18 cellular contexts compared by ENCODE assay signal in the genomic region with DNA sequence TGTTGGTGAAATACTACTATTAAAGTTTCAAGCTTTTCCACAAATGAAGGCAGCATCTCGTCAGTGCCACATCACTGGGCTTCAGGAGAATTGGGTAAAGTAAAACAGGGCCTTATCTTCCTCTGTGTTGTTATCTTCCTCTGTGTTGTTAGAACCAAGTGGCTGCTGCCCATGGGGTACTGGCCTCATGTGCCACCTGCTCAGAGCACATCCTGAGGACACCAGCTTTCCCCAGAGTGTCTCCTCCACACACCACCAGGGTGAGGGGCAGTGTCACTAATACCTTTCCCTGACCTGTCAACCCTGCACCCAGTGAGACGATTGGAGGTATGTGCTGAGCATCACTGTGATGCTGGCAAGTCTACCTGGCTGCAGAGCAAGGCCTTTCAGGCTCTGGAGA.
"Had no signal": no experiment of that assay in that cellular context is flagged by ENCODE, and none has a peak within 500 bp of the region (broad histone marks: within the 10 kb centered on the region; RNA-seq: fewer than 3 reads in every experiment).

No MANE protein-coding gene starts in this region.

- H3K27ac ChIP-seq: adrenal gland, body of pancreas, prostate gland had no signal

- DNase-seq: activated CD4-positive, alpha-beta memory T cell treated with anti-CD3 and anti-CD28 coated beads, Interleukin-2, amount 10 ng/mL, durations not matched to agents 7 days and 5 days; activated CD4-positive, alpha-beta T cell treated with anti-CD3 and anti-CD28 coated beads for 4 hours; activated naive CD4-positive, alpha-beta T cell treated with anti-CD3 and anti-CD28 coated beads, Interleukin-2, amount 10 ng/mL, durations not matched to agents 7 days and 5 days; activated T-cell treated with anti-CD3 and anti-CD28 coated beads, Interleukin-2, amount 50 U/mL, for 24 hours; adrenal gland; body of pancreas; effector memory CD8-positive, alpha-beta T cell; kidney; left ventricle myocardium superior; right cardiac atrium; stimulated activated naive CD8-positive, alpha-beta T cell treated with anti-CD3 and anti-CD28 coated beads, Interleukin-15, amount 100 ng/mL, for 72 hours; T-helper 17 cell; upper lobe of left lung had no signal

- H3K9me3 Mint-ChIP-seq: dendritic cell treated with granulocyte-macrophage colony-stimulating factor and Interleukin-4, amounts not matched to agents 40 ng/mL and 50 ng/mL, for 4 days; mesothelial cell of epicardium; WTC11 had no signal

- H3K9me3 ChIP-seq: adrenal gland, body of pancreas, prostate gland, upper lobe of left lung had no signal

- H3K79me2 ChIP-seq: hepatocyte had no signal

- H3K27me3 Mint-ChIP-seq: activated CD4-positive, alpha-beta memory T cell treated with anti-CD3 and anti-CD28 coated beads, Interleukin-2, amount 10 ng/mL, durations not matched to agents 7 days and 5 days; activated naive CD4-positive, alpha-beta T cell treated with anti-CD3 and anti-CD28 coated beads, Interleukin-2, amount 10 ng/mL, durations not matched to agents 7 days and 5 days; activated T-cell treated with anti-CD3 and anti-CD28 coated beads, Interleukin-2, amount 50 U/mL, for 24 hours; dendritic cell treated with granulocyte-macrophage colony-stimulating factor and Interleukin-4, amounts not matched to agents 40 ng/mL and 50 ng/mL, for 4 days; effector memory CD8-positive, alpha-beta T cell; stimulated activated naive CD8-positive, alpha-beta T cell treated with anti-CD3 and anti-CD28 coated beads, Interleukin-15, amount 100 ng/mL, for 72 hours; T-helper 17 cell had no signal

- H2AFZ ChIP-seq: hepatocyte had no signal

- H3K36me3 ChIP-seq: adrenal gland, prostate gland, upper lobe of left lung had no signal

- H3K4me3 ChIP-seq: adrenal gland, body of pancreas, hepatocyte, prostate gland, upper lobe of left lung had no signal

- H3K4me1 ChIP-seq: adrenal gland, body of pancreas, prostate gland had no signal

- ATAC-seq: body of pancreas; effector memory CD8-positive, alpha-beta T cell; T-helper 17 cell; WTC11 had no signal

- H3K36me3 Mint-ChIP-seq: activated naive CD4-positive, alpha-beta T cell treated with anti-CD3 and anti-CD28 coated beads, Interleukin-2, amount 10 ng/mL, durations not matched to agents 7 days and 5 days had no signal

- FAIRE-seq: kidney had no signal

- H3K4me1 Mint-ChIP-seq: activated CD4-positive, alpha-beta memory T cell treated with anti-CD3 and anti-CD28 coated beads, Interleukin-2, amount 10 ng/mL, durations not matched to agents 7 days and 5 days; activated naive CD4-positive, alpha-beta T cell treated with anti-CD3 and anti-CD28 coated beads, Interleukin-2, amount 10 ng/mL, durations not matched to agents 7 days and 5 days; mesothelial cell of epicardium; stimulated activated naive CD8-positive, alpha-beta T cell treated with anti-CD3 and anti-CD28 coated beads, Interleukin-15, amount 100 ng/mL, for 72 hours; T-helper 17 cell; WTC11 had no signal

- H3K4me3 Mint-ChIP-seq: activated CD4-positive, alpha-beta memory T cell treated with anti-CD3 and anti-CD28 coated beads, Interleukin-2, amount 10 ng/mL, durations not matched to agents 7 days and 5 days; activated naive CD4-positive, alpha-beta T cell treated with anti-CD3 and anti-CD28 coated beads, Interleukin-2, amount 10 ng/mL, durations not matched to agents 7 days and 5 days; activated T-cell treated with anti-CD3 and anti-CD28 coated beads, Interleukin-2, amount 50 U/mL, for 24 hours; dendritic cell treated with granulocyte-macrophage colony-stimulating factor and Interleukin-4, amounts not matched to agents 40 ng/mL and 50 ng/mL, for 4 days; effector memory CD8-positive, alpha-beta T cell; mesothelial cell of epicardium; stimulated activated naive CD8-positive, alpha-beta T cell treated with anti-CD3 and anti-CD28 coated beads, Interleukin-15, amount 100 ng/mL, for 72 hours; T-helper 17 cell; WTC11 had no signal

- H3K27ac Mint-ChIP-seq: activated CD4-positive, alpha-beta memory T cell treated with anti-CD3 and anti-CD28 coated beads, Interleukin-2, amount 10 ng/mL, durations not matched to agents 7 days and 5 days; activated naive CD4-positive, alpha-beta T cell treated with anti-CD3 and anti-CD28 coated beads, Interleukin-2, amount 10 ng/mL, durations not matched to agents 7 days and 5 days; activated T-cell treated with anti-CD3 and anti-CD28 coated beads, Interleukin-2, amount 50 U/mL, for 24 hours; dendritic cell treated with granulocyte-macrophage colony-stimulating factor and Interleukin-4, amounts not matched to agents 40 ng/mL and 50 ng/mL, for 4 days; effector memory CD8-positive, alpha-beta T cell; mesothelial cell of epicardium; T-helper 17 cell; WTC11 had no signal

- H3K27me3 ChIP-seq: adrenal gland, body of pancreas, hepatocyte, upper lobe of left lung had no signal

- H3K4me2 ChIP-seq: hepatocyte had no signal
